ENCODE assay signal across 1 cellular context in genomic region chr2:10393648-10393982, GRCh38.
TF ChIP-seq lines count a peak whose summit lies in the region.

No MANE protein-coding gene starts in this region.

TF ChIP-seq in HepG2, 621 proteins besides CTCF, POLR2A, EP300 and RAD21:
- TF ChIP-seq ZNF570 (CRISPR knock-in tag; IDR thresholded peaks at IDR 0.05; ENCODE audit: borderline replicate concordance) = no peak
- 0 out of 2 replicates have a peak, but pooled peaks have one; percentile 21 for TF ChIP-seq ZBTB38 (CRISPR knock-in tag; IDR thresholded peaks at IDR 0.05)
- TF ChIP-seq ONECUT2 (CRISPR knock-in tag; IDR thresholded peaks at IDR 0.05) = no peak
